Comparison of ENCODE assay signal across 8 cellular contexts in the genomic region with DNA sequence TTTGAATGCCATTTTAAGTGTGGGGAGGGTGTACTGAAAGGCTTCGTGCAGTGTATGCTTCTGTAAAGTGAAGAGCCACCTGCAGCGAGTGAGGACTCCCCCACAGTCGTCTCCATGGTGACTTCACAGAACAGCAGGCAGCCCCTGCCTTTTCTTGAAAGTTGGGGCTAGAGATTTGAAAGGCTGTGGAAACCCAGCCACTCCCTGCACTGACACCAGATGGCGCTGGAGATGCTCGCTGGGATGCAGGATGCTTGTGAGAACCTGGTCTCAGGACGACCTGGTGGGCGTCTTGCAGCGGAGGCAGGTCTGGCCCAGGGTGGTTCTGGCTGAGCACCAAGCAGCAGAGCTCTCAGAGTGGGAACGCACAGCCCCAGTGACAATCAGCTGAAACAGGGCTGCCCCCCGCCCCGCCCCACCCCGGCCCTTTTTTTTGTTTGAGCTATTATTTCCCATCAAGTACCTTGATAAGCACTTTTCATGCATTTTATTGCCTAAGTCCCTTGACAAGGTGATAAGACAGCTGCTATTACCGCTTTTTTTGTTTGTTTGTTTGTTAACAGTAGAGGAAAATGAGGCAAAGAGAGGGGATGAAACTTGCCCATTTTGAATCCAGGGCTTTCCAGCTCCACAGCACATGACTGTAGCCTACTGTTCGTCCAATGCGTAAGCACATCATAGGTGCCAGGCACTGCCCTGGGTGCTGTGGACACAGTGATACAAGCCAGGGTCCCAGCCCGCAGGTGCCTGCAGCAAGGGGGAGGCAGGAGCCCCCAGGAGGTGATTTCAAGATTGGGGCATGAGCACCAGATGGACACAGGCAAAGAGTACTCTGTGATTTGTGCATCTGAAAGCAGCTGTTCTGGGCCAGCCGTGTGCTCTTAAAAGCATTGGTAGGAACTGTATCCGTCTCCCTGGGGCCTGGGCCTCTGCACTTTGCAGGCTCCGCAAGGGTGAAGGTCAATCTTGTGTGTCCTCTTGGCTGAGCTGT.
DNase-seq lines count a peak whose midpoint lies in the region; ATAC-seq and TF ChIP-seq lines count a peak whose summit lies in the region.

No MANE protein-coding gene starts in this region.

- no peaks in the 10 kb centered on the region for H4K20me1 ChIP-seq in PC-9 (ENCODE audit: insufficient read depth)

- H3K9me3 ChIP-seq in PC-9 (ENCODE audit: insufficient read depth, low read depth) = no peaks in the 10 kb centered on the region

- no peaks in the 10 kb centered on the region for H3K79me2 ChIP-seq in PC-9 (ENCODE audit: low read depth)

- POLR2A ChIA-PET in PC-9 (lab: Charles Lee; ENCODE audit: unreplicated experiment) = no interaction called here

- H3K4me3 ChIP-seq in PC-9 = no peak overlapping the region

- H2AFZ ChIP-seq in PC-9 = no peak overlapping the region

- no peak overlapping the region for H3K4me3 Mint-ChIP-seq in stimulated activated naive B cell treated with anti-CD40 and anti-IgM and Interleukin-4, amounts not matched to agents 10 μg/mL and 1 μg/mL and 100 μg/mL, for 72 hours

- no peaks in the 10 kb centered on the region for H3K36me3 ChIP-seq in PC-9 (ENCODE audit: low read depth)

- CTCF ChIA-PET in PC-9 (lab: Charles Lee) = interaction anchor here (0.6 to 3.2 kb wide), 7 partner anchors 9 to 636 kb away, joined by 3 to 42 read pairs (median 3); no protein-coding TSS in a partner anchor

- peak; percentile 52 for DNase-seq in SIG-M5 treated with dmso at 0.1 percent for 504 hours (lab: John Stamatoyannopoulos, UW; ENCODE audit: unreplicated experiment)
- no peak for DNase-seq in SIG-M5 (lab: John Stamatoyannopoulos, UW)
- peak; percentile 84 for DNase-seq in HuH-7.5 (ENCODE audit: low spot score)
- DNase-seq in PC-9 = peak; percentile 45 to 57
- peak; percentile 65 for DNase-seq in cerebellum (ENCODE audit: low spot score)
- DNase-seq in left lobe of liver (ENCODE audit: low spot score) = peak; percentile 46
- peak; percentile 4 for DNase-seq in stimulated activated naive B cell treated with anti-CD40 and anti-IgM and Interleukin-4, amounts not matched to agents 10 μg/mL and 1 μg/mL and 100 μg/mL, for 72 hours

- 0 out of 2 replicates have a peak, but pooled peaks cover 1% of the 10 kb centered on the region for H3K27me3 ChIP-seq in PC-9 (ENCODE audit: insufficient read depth, low read depth)

- peak; percentile 94 for TF ChIP-seq CTCF in PC-9 (conservative IDR thresholded peaks at IDR 0.05)

- H3K27ac Mint-ChIP-seq in stimulated activated naive B cell treated with anti-CD40 and anti-IgM and Interleukin-4, amounts not matched to agents 10 μg/mL and 1 μg/mL and 100 μg/mL, for 72 hours = no peak overlapping the region

- H3K4me1 Mint-ChIP-seq in stimulated activated naive B cell treated with anti-CD40 and anti-IgM and Interleukin-4, amounts not matched to agents 10 μg/mL and 1 μg/mL and 100 μg/mL, for 72 hours = no peaks in the 10 kb centered on the region

- H3K9me2 ChIP-seq in PC-9 (ENCODE audit: insufficient read depth) = no peaks in the 10 kb centered on the region

- H3K27me3 Mint-ChIP-seq in stimulated activated naive B cell treated with anti-CD40 and anti-IgM and Interleukin-4, amounts not matched to agents 10 μg/mL and 1 μg/mL and 100 μg/mL, for 72 hours = peaks cover 6 to 15% of the 10 kb centered on the region in 2 donors

- H3K4me2 ChIP-seq in PC-9 = no peak overlapping the region

- no peaks in the 10 kb centered on the region for H3K9me3 Mint-ChIP-seq in stimulated activated naive B cell treated with anti-CD40 and anti-IgM and Interleukin-4, amounts not matched to agents 10 μg/mL and 1 μg/mL and 100 μg/mL, for 72 hours

- no peaks in the 10 kb centered on the region for H3F3A ChIP-seq in PC-9 (ENCODE audit: insufficient read depth, low read depth)

- ATAC-seq in left lobe of liver (peak; percentile 79), HG03025 (IDR thresholded peaks at IDR 0.05; ENCODE audit: low FRiP score, unreplicated experiment) (no peak)
- ATAC-seq in stimulated activated naive B cell treated with anti-CD40 and anti-IgM and Interleukin-4, amounts not matched to agents 10 μg/mL and 1 μg/mL and 100 μg/mL, for 72 hours (replicated peaks) = peak; percentile 46 to 50

- no TSS peak for BruUV-seq in PC-9 (replicated peaks; lab: Mats Ljungman, UMichigan)

- no peak overlapping the region for H3K27ac ChIP-seq in PC-9

- intact Hi-C loops in PC-9 (cut with micrococcal nuclease; ENCODE audit: unreplicated experiment) = loop anchor here (1.0 to 5.0 kb wide), 2 partner anchors 67 to 164 kb away; no protein-coding TSS in a partner anchor

- H3K4me1 ChIP-seq in PC-9 (replicated peaks; ENCODE audit: insufficient read depth) = no peaks in the 10 kb centered on the region

- H3K36me3 Mint-ChIP-seq in stimulated activated naive B cell treated with anti-CD40 and anti-IgM and Interleukin-4, amounts not matched to agents 10 μg/mL and 1 μg/mL and 100 μg/mL, for 72 hours = no peaks in the 10 kb centered on the region
